Comparison of ENCODE assay signal across 8 cellular contexts in genomic region chr1:236795035-236795756, GRCh38. TPM values are rescaled to one million over a fixed set of nuclear protein-coding genes. Genes with fewer than 3 reads are reported as not detected.
DNase-seq lines count a peak whose midpoint lies in the region; ATAC-seq and TF ChIP-seq lines count a peak whose summit lies in the region.

Gene MTR, plus strand, starts transcription at chr1:236795292. Its CDS starts 412 bp downstream, at chr1:236795704.

- H3K27me3 Mint-ChIP-seq in activated naive CD4-positive, alpha-beta T cell treated with anti-CD3 and anti-CD28 coated beads, Interleukin-2, amount 50 U/mL, for 24 hours, result no peaks in the 10 kb centered on the region

- no peaks in the 10 kb centered on the region for H3K36me3 Mint-ChIP-seq in activated naive CD4-positive, alpha-beta T cell treated with anti-CD3 and anti-CD28 coated beads, Interleukin-2, amount 50 U/mL, for 24 hours

- 0% methylated on average over 8 of the region's 67 CpGs for WGBS in suprapubic skin

- no peaks in the 10 kb centered on the region for H3K9me3 ChIP-seq in suprapubic skin

- no peak for TF ChIP-seq EP300 in suprapubic skin (IDR thresholded peaks at IDR 0.05)

- H3K27me3 ChIP-seq in GM06990 (replicated peaks; ENCODE audit: control insufficient read depth, insufficient read depth, low read length) (no peaks in the 10 kb centered on the region), suprapubic skin (no peaks in the 10 kb centered on the region)

- H3K9me3 Mint-ChIP-seq in activated naive CD4-positive, alpha-beta T cell treated with anti-CD3 and anti-CD28 coated beads, Interleukin-2, amount 50 U/mL, for 24 hours, result no peaks in the 10 kb centered on the region

- H3K27ac ChIP-seq in suprapubic skin, result peak within 1 kb of the TSS; percentile 97

- no peaks in the 10 kb centered on the region for H3K36me3 ChIP-seq in GM06990 (ENCODE audit: control insufficient read depth, insufficient read depth, low read length)
- no peaks in the 10 kb centered on the region for H3K36me3 ChIP-seq in suprapubic skin

- DNase-seq in GM06990 (ENCODE audit: extremely low read depth, insufficient read length) (peak; percentile 96), NCI-H1092 (lab: John Stamatoyannopoulos, UW) (peak; percentile 99), globus pallidus (ENCODE audit: low spot score) (peak; percentile 99), nucleus accumbens (lab: John Stamatoyannopoulos, UW) (peak; percentile 79 to 99 (median 97)), suprapubic skin (ENCODE audit: low spot score in 2 of 2) (peak; percentile 99)

- H3K4me1 ChIP-seq in suprapubic skin, result peaks cover 37% of the 10 kb centered on the region

- ATAC-seq in HG02588 (IDR thresholded peaks at IDR 0.05; ENCODE audit: unreplicated experiment), result peak; percentile 98
- ATAC-seq in SK-N-SH treated with all-trans-retinoic acid at 6 μM for 48 hours, result peak; percentile 99

- TF ChIP-seq POLR2A in suprapubic skin (IDR thresholded peaks at IDR 0.05), result peak in 1 of 2 donors; percentile 75

- TF ChIP-seq CTCF in GM06990 (IDR thresholded peaks at IDR 0.05; ENCODE audit: insufficient read depth, low read length, poor library complexity, severe bottlenecking) (no peak), suprapubic skin (IDR thresholded peaks at IDR 0.05) (no peak)

- H3K27ac Mint-ChIP-seq in activated naive CD4-positive, alpha-beta T cell treated with anti-CD3 and anti-CD28 coated beads, Interleukin-2, amount 50 U/mL, for 24 hours, result peak within 1 kb of the TSS; percentile 99

- H3K4me3 Mint-ChIP-seq in activated naive CD4-positive, alpha-beta T cell treated with anti-CD3 and anti-CD28 coated beads, Interleukin-2, amount 50 U/mL, for 24 hours, result peak within 1 kb of the TSS; percentile 94

- H3K4me3 ChIP-seq in GM06990 (replicated peaks; ENCODE audit: low read depth, low read length) (peak within 1 kb of the TSS; percentile 89), suprapubic skin (peak within 1 kb of the TSS; percentile 92)

- H3K4me1 Mint-ChIP-seq in activated naive CD4-positive, alpha-beta T cell treated with anti-CD3 and anti-CD28 coated beads, Interleukin-2, amount 50 U/mL, for 24 hours, result peaks cover 45% of the 10 kb centered on the region

TF ChIP-seq in SK-N-SH treated with all-trans-retinoic acid at 6 μM for 48 hours, 23 proteins besides CTCF, POLR2A, EP300 and RAD21:
- TF ChIP-seq TCF4 (CRISPR knock-in tag; IDR thresholded peaks at IDR 0.05; ENCODE audit: borderline replicate concordance), result no peak
- TF ChIP-seq ZFP30 (CRISPR knock-in tag; IDR thresholded peaks at IDR 0.05), result no peak
- TF ChIP-seq, protein P1, sequence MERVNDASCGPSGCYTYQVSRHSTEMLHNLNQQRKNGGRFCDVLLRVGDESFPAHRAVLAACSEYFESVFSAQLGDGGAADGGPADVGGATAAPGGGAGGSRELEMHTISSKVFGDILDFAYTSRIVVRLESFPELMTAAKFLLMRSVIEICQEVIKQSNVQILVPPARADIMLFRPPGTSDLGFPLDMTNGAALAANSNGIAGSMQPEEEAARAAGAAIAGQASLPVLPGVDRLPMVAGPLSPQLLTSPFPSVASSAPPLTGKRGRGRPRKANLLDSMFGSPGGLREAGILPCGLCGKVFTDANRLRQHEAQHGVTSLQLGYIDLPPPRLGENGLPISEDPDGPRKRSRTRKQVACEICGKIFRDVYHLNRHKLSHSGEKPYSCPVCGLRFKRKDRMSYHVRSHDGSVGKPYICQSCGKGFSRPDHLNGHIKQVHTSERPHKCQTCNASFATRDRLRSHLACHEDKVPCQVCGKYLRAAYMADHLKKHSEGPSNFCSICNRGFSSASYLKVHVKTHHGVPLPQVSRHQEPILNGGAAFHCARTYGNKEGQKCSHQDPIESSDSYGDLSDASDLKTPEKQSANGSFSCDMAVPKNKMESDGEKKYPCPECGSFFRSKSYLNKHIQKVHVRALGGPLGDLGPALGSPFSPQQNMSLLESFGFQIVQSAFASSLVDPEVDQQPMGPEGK (CRISPR knock-in tag; IDR thresholded peaks at IDR 0.05; ENCODE audit: borderline replicate concordance), result no peak
- 0 out of 2 replicates have a peak, but pooled peaks have one; percentile 54 for TF ChIP-seq POU6F1 (CRISPR knock-in tag; IDR thresholded peaks at IDR 0.05; ENCODE audit: borderline replicate concordance, low read depth)
- TF ChIP-seq PPARA (CRISPR knock-in tag; IDR thresholded peaks at IDR 0.05; ENCODE audit: borderline replicate concordance), result no peak
- TF ChIP-seq ZFP3 (CRISPR knock-in tag; IDR thresholded peaks at IDR 0.05), result peak; percentile 43; the same call in 1 of the 2 replicates
- TF ChIP-seq ZNF70 (CRISPR knock-in tag; IDR thresholded peaks at IDR 0.05), result peak; percentile 47; the same call in 1 of the 2 replicates
- TF ChIP-seq CSRNP3 (CRISPR knock-in tag; IDR thresholded peaks at IDR 0.05), result no peak

RNA-seq across cellular contexts. Expression of gene MTR, which starts in this region (rescaled TPM):
- 10 to 100 TPM; 17.7 to 77.7 (median 27.3) TPM for total RNA-seq in suprapubic skin

Comparison
In these comparisons a context has a peak if more than half of its experiments do, and no peak if none do; other contexts are left out.
1. Peak in every context shown above with its lines: DNase-seq, ATAC-seq, H3K4me3 ChIP-seq and H3K27ac ChIP-seq.